In genomic region chr6:52390361-52390727, GRCh38 we compare ENCODE assay signal across 8 cellular contexts. TPM values are rescaled to one million over a fixed set of nuclear protein-coding genes. Genes with fewer than 3 reads are reported as not detected.
DNase-seq lines count a peak whose midpoint lies in the region; ATAC-seq, FAIRE-seq and TF ChIP-seq lines count a peak whose summit lies in the region.

No MANE protein-coding gene starts in this region.

- no peak overlapping the region for H3K14ac ChIP-seq in trophoblast cell (ENCODE audit: low read length)

- peak overlapping the region; percentile 95 to 99 (median 97) for H3K27ac Mint-ChIP-seq in CD4-positive, alpha-beta memory T cell
- H3K27ac Mint-ChIP-seq in astrocyte (ENCODE audit: unreplicated experiment): no peak overlapping the region

- H3K18ac ChIP-seq in trophoblast cell (ENCODE audit: low read length): no peak overlapping the region

- peak; percentile 81 to 87 (median 84) for DNase-seq in CD4-positive, alpha-beta memory T cell
- DNase-seq in RKO (ENCODE audit: low spot score) (peak; percentile 63), astrocyte (ENCODE audit: low read depth) (peak; percentile 73), mucosa of gallbladder (ENCODE audit: low spot score) (peak; percentile 16), NCI-H526 treated with DMSO at 0.1 percent for 48 hours (lab: John Stamatoyannopoulos, UW) (no peak), trophoblast cell (no peak)

- POLR2A ChIA-PET in CD4-positive, alpha-beta memory T cell (lab: Charles Lee; ENCODE audit: partially characterized antibody): interaction anchor here (0.6 to 8.7 kb wide), 24 partner anchors 9 to 957 kb away, joined by 3 to 176 read pairs (median 8); partner anchors contain the start of genes EFHC1, MCM3 and PAQR8

- peak overlapping the region; percentile 68 for H3K4me2 ChIP-seq in astrocyte (ENCODE audit: low read length)
- H3K4me2 ChIP-seq in trophoblast cell (ENCODE audit: low read length): no peak overlapping the region

- no peak overlapping the region for H3K23ac ChIP-seq in trophoblast cell (ENCODE audit: low read length)

- H2AFZ ChIP-seq in astrocyte (ENCODE audit: low read depth, low read length): no peak overlapping the region
- no peak overlapping the region for H2AFZ ChIP-seq in trophoblast cell (ENCODE audit: insufficient read depth, low read length, poor library complexity)

- H4K12ac ChIP-seq in trophoblast cell (ENCODE audit: low read depth, low read length): no peak overlapping the region

- ATAC-seq in GM19035 (IDR thresholded peaks at IDR 0.05; ENCODE audit: unreplicated experiment) (peak; percentile 61), HG03159 (IDR thresholded peaks at IDR 0.05; ENCODE audit: unreplicated experiment) (peak; percentile 38)

- no peaks in the 10 kb centered on the region for H3K79me1 ChIP-seq in trophoblast cell (ENCODE audit: low read length)

- no peak overlapping the region for H3K4ac ChIP-seq in trophoblast cell (ENCODE audit: low read depth, low read length)

- H3K27me3 ChIP-seq in CD4-positive, alpha-beta memory T cell (ENCODE audit: insufficient read depth, low read length): no peaks in the 10 kb centered on the region
- H3K27me3 ChIP-seq in astrocyte (ENCODE audit: insufficient read depth, low read length): no peaks in the 10 kb centered on the region
- no peaks in the 10 kb centered on the region for H3K27me3 ChIP-seq in trophoblast cell (ENCODE audit: insufficient read depth, low read length)

- CTCF ChIA-PET in CD4-positive, alpha-beta memory T cell (lab: Charles Lee; ENCODE audit: partially characterized antibody): interaction anchor here (0.8 to 7.5 kb wide), 32 partner anchors 9 to 279 kb away, joined by 3 to 150 read pairs (median 4); partner anchors contain the start of genes EFHC1, MCM3 and PAQR8

- H3K9ac ChIP-seq in astrocyte (ENCODE audit: low read length) (peak overlapping the region; percentile 4), trophoblast cell (ENCODE audit: low read length) (no peak overlapping the region)

- peaks cover 3% of the 10 kb centered on the region for H4K20me1 ChIP-seq in astrocyte (ENCODE audit: insufficient read depth, low read length)

- no CpG with 5 or more reads among the region's 4 CpGs for WGBS in trophoblast cell (ENCODE audit: extremely low coverage, insufficient coverage, insufficient read length)

- no peaks in the 10 kb centered on the region for H3K9me3 Mint-ChIP-seq in CD4-positive, alpha-beta memory T cell
- H3K9me3 Mint-ChIP-seq in astrocyte (ENCODE audit: unreplicated experiment): peaks cover 2% of the 10 kb centered on the region

- no peaks in the 10 kb centered on the region for H3K36me3 ChIP-seq in CD4-positive, alpha-beta memory T cell (ENCODE audit: insufficient read depth, low read length)
- no peaks in the 10 kb centered on the region for H3K36me3 ChIP-seq in astrocyte (ENCODE audit: insufficient read depth, low read length)
- H3K36me3 ChIP-seq in trophoblast cell (ENCODE audit: control insufficient read depth in 1 of 2, insufficient read depth in 2 of 2, low read length in 2 of 2): peaks cover 8 to 10% of the 10 kb centered on the region in 2 experiments

- peaks cover 63 to 94% (median 78%) of the 10 kb centered on the region in 4 donors for H3K4me1 Mint-ChIP-seq in CD4-positive, alpha-beta memory T cell
- peaks cover 23% of the 10 kb centered on the region for H3K4me1 Mint-ChIP-seq in astrocyte (ENCODE audit: low read depth, unreplicated experiment)

- H2BK120ac ChIP-seq in trophoblast cell (ENCODE audit: insufficient read depth, low read length, poor library complexity): no peak overlapping the region

- intact Hi-C loops in CD4-positive, alpha-beta memory T cell (cut with micrococcal nuclease): loop anchor here (2.0 to 10.0 kb wide), 3 partner anchors 106 to 944 kb away; partner anchors contain the start of genes GSTA4 and MCM3

- H2AK5ac ChIP-seq in trophoblast cell (ENCODE audit: low read length): no peak overlapping the region

- H3K79me2 ChIP-seq in astrocyte (ENCODE audit: insufficient read depth, low read length) (no peaks in the 10 kb centered on the region), trophoblast cell (ENCODE audit: control insufficient read depth, insufficient read depth, low read length, poor library complexity) (no peaks in the 10 kb centered on the region)

- peak overlapping the region; percentile 80 for H3K27ac ChIP-seq in CD4-positive, alpha-beta memory T cell (ENCODE audit: low read depth, low read length)
- H3K27ac ChIP-seq in astrocyte (ENCODE audit: low read depth, low read length) (no peak overlapping the region), trophoblast cell (ENCODE audit: low read depth, low read length) (no peak overlapping the region)

- no peaks in the 10 kb centered on the region for H3K9me3 ChIP-seq in CD4-positive, alpha-beta memory T cell (ENCODE audit: control insufficient read depth in 1 of 2, low read length in 2 of 2)
- H3K9me3 ChIP-seq in astrocyte (ENCODE audit: insufficient read depth, low read depth, low read length) (no peaks in the 10 kb centered on the region), trophoblast cell (ENCODE audit: insufficient read depth, low read depth, low read length) (no peaks in the 10 kb centered on the region)

- peak overlapping the region; percentile 14 to 34 for H3K4me3 ChIP-seq in CD4-positive, alpha-beta memory T cell (ENCODE audit: low read length in 2 of 2)
- peak overlapping the region; percentile 5 for H3K4me3 ChIP-seq in astrocyte (ENCODE audit: insufficient read depth, low read depth, low read length)
- H3K4me3 ChIP-seq in trophoblast cell (ENCODE audit: low read depth, low read length): no peak overlapping the region

- no peak overlapping the region for H4K8ac ChIP-seq in trophoblast cell (ENCODE audit: low read depth, low read length)

- FAIRE-seq in astrocyte (lab: Jason Lieb, UNC): peak; percentile 29

- H4K91ac ChIP-seq in trophoblast cell (ENCODE audit: low read depth, low read length): no peak overlapping the region

- no peak overlapping the region for H2BK5ac ChIP-seq in trophoblast cell (ENCODE audit: low read depth, low read length, poor library complexity)

- peak overlapping the region; percentile 77 to 92 (median 82) for H3K4me3 Mint-ChIP-seq in CD4-positive, alpha-beta memory T cell
- H3K4me3 Mint-ChIP-seq in astrocyte (ENCODE audit: unreplicated experiment): no peak overlapping the region

- H3K27me3 Mint-ChIP-seq in CD4-positive, alpha-beta memory T cell: no peaks in the 10 kb centered on the region
- H3K27me3 Mint-ChIP-seq in astrocyte (ENCODE audit: low read depth, unreplicated experiment): no peaks in the 10 kb centered on the region

- peaks cover 90% of the 10 kb centered on the region for H3K4me1 ChIP-seq in CD4-positive, alpha-beta memory T cell (ENCODE audit: insufficient read depth, low read length)
- H3K4me1 ChIP-seq in astrocyte (ENCODE audit: insufficient read depth, low read length): peaks cover 27% of the 10 kb centered on the region
- H3K4me1 ChIP-seq in trophoblast cell (ENCODE audit: control insufficient read depth in 1 of 2, insufficient read depth in 2 of 2, low read length in 2 of 2): no peaks in the 10 kb centered on the region

- H2BK12ac ChIP-seq in trophoblast cell (ENCODE audit: low read length): no peak overlapping the region

- H3K36me3 Mint-ChIP-seq in CD4-positive, alpha-beta memory T cell: peaks cover 0 to 6% of the 10 kb centered on the region in 2 donors
- H3K36me3 Mint-ChIP-seq in astrocyte (ENCODE audit: low read depth, unreplicated experiment): no peaks in the 10 kb centered on the region

- TF ChIP-seq CTCF in astrocyte (IDR thresholded peaks at IDR 0.05; ENCODE audit: insufficient read depth, low read depth, low read length): no peak

RNA-seq across cellular contexts. Expression of gene PAQR8, which starts 28.4 kb away (rescaled TPM):
- 10 to 100 TPM; 36.4 to 40.9 TPM for total RNA-seq in CD4-positive, alpha-beta memory T cell
- polyA plus RNA-seq in CD4-positive, alpha-beta memory T cell: 10 to 100 TPM; 14.5 to 30.3 TPM
- total RNA-seq in astrocyte (1.2 and 1.5 TPM in 2 replicates), mucosa of gallbladder (23.2 TPM)
- 141 and 153 TPM in 2 replicates for polyA plus RNA-seq in trophoblast cell (2013)

RNA-seq across cellular contexts. Expression of gene EFHC1, which starts 29.8 kb away (rescaled TPM):
- 10 to 100 TPM in 1 of 2 experiments, 1 to 10 TPM in 1; 6.4 to 10.4 TPM for total RNA-seq in CD4-positive, alpha-beta memory T cell
- polyA plus RNA-seq in CD4-positive, alpha-beta memory T cell: 1 to 10 TPM; 1.5 to 1.8 TPM
- total RNA-seq in astrocyte (25.6 and 30.6 TPM in 2 replicates), mucosa of gallbladder (27.8 TPM)
- polyA plus RNA-seq in trophoblast cell (2013): 6.3 and 7.2 TPM in 2 replicates

Comparison
In these comparisons a context has a peak if more than half of its experiments do, and no peak if none do; other contexts are left out.
1. DNase-seq: peak in CD4-positive, alpha-beta memory T cell (5 of 5), RKO (single experiment), astrocyte (single experiment) and mucosa of gallbladder (single experiment); none in NCI-H526 treated with DMSO at 0.1 percent for 48 hours (single experiment) and trophoblast cell (0 of 2).